16 cellular contexts compared by ENCODE assay signal in genomic region chr17:39915559-39915958, GRCh38. TPM values are rescaled to one million over a fixed set of nuclear protein-coding genes. Genes with fewer than 3 reads are reported as not detected.
DNase-seq lines count a peak whose midpoint lies in the region; ATAC-seq, FAIRE-seq and TF ChIP-seq lines count a peak whose summit lies in the region.
"Had no signal": no experiment of that assay in that cellular context is flagged by ENCODE, and none has a peak within 500 bp of the region (broad histone marks: within the 10 kb centered on the region; RNA-seq: fewer than 3 reads in every experiment).

No MANE protein-coding gene starts in this region.

- H4K20me1 ChIP-seq in hepatocyte (ENCODE audit: insufficient read depth, poor library complexity, severe bottlenecking), result no peaks in the 10 kb centered on the region
- H4K20me1 ChIP-seq: BLaER1 treated with 17β-estradiol and CSF1 and Interleukin-3, amounts not matched to agents 10 nM and 100 nM had no signal

- H3K4me1 Mint-ChIP-seq in activated CD8-positive, alpha-beta T cell treated with anti-CD3 and anti-CD28 coated beads for 36 hours (ENCODE audit: low read depth), result peaks cover 41% of the 10 kb centered on the region
- peaks cover 42% of the 10 kb centered on the region for H3K4me1 Mint-ChIP-seq in activated CD8-positive, alpha-beta T cell treated with anti-CD3 and anti-CD28 coated beads, Interleukin-2, amount 10 ng/mL, durations not matched to agents 7 days and 5 days (ENCODE audit: low read depth)
- H3K4me1 Mint-ChIP-seq in glutamatergic neuron (ENCODE audit: low read depth, unreplicated experiment), result peaks cover 10% of the 10 kb centered on the region
- H3K4me1 Mint-ChIP-seq: GM23338 had no signal

- peak; percentile 43 for ATAC-seq in activated CD8-positive, alpha-beta T cell treated with anti-CD3 and anti-CD28 coated beads for 36 hours
- ATAC-seq in activated CD8-positive, alpha-beta T cell treated with anti-CD3 and anti-CD28 coated beads, Interleukin-2, amount 10 ng/mL, durations not matched to agents 7 days and 5 days, result no peak
- no peak for ATAC-seq in HG02678 (IDR thresholded peaks at IDR 0.05; ENCODE audit: unreplicated experiment)
- ATAC-seq: GM23338 had no signal

- H3K36me3 ChIP-seq in SK-N-MC (ENCODE audit: insufficient read depth, low read length) (no peaks in the 10 kb centered on the region; the same call in 1 of the 2 replicates), hepatocyte (replicated peaks; ENCODE audit: insufficient read depth, low read depth) (no peaks in the 10 kb centered on the region), subcutaneous abdominal adipose tissue (ENCODE audit: control insufficient read depth in 5 of 5, insufficient read depth in 5 of 5, low read length in 5 of 5) (peaks cover 5 to 33% (median 22%) of the 10 kb centered on the region in 5 donors)

- H3K27me3 Mint-ChIP-seq in activated CD8-positive, alpha-beta T cell treated with anti-CD3 and anti-CD28 coated beads for 36 hours, result no peaks in the 10 kb centered on the region
- no peaks in the 10 kb centered on the region for H3K27me3 Mint-ChIP-seq in activated CD8-positive, alpha-beta T cell treated with anti-CD3 and anti-CD28 coated beads, Interleukin-2, amount 10 ng/mL, durations not matched to agents 7 days and 5 days (ENCODE audit: low read depth)
- peaks cover 4% of the 10 kb centered on the region for H3K27me3 Mint-ChIP-seq in glutamatergic neuron (ENCODE audit: unreplicated experiment)

- no peaks in the 10 kb centered on the region for H3K9me2 ChIP-seq in hepatocyte (replicated peaks; ENCODE audit: insufficient read depth)

- H3K4me1 ChIP-seq in hepatocyte (ENCODE audit: insufficient read depth), result no peaks in the 10 kb centered on the region
- peaks cover 2 to 33% (median 16%) of the 10 kb centered on the region in 5 donors for H3K4me1 ChIP-seq in subcutaneous abdominal adipose tissue (ENCODE audit: control insufficient read depth in 5 of 5, insufficient read depth in 5 of 5, low read length in 5 of 5)

- DNase-seq in activated CD8-positive, alpha-beta T cell treated with anti-CD3 and anti-CD28 coated beads for 36 hours, result no peak
- DNase-seq in activated CD8-positive, alpha-beta T cell treated with anti-CD3 and anti-CD28 coated beads, Interleukin-2, amount 10 ng/mL, durations not matched to agents 7 days and 5 days, result no peak
- DNase-seq in SK-N-MC (ENCODE audit: low read depth, low spot score), result no peak
- no peak for DNase-seq in hepatocyte (ENCODE audit: low spot score)
- no peak for DNase-seq in H54 (ENCODE audit: insufficient read length, low spot score)
- DNase-seq in glutamatergic neuron, result no peak
- DNase-seq: 8988T, DMS153, MG63, NCI-H1105 treated with DMSO at 0.1 percent for 48 hours, NCI-H446, PC-9 had no signal

- peaks cover 61% of the 10 kb centered on the region for H3K36me3 Mint-ChIP-seq in activated CD8-positive, alpha-beta T cell treated with anti-CD3 and anti-CD28 coated beads for 36 hours (ENCODE audit: low read depth)
- H3K36me3 Mint-ChIP-seq in activated CD8-positive, alpha-beta T cell treated with anti-CD3 and anti-CD28 coated beads, Interleukin-2, amount 10 ng/mL, durations not matched to agents 7 days and 5 days (ENCODE audit: low read depth), result peaks cover 77% of the 10 kb centered on the region
- peaks cover 11% of the 10 kb centered on the region for H3K36me3 Mint-ChIP-seq in glutamatergic neuron (ENCODE audit: unreplicated experiment)

- no peak overlapping the region for H3K4me3 Mint-ChIP-seq in activated CD8-positive, alpha-beta T cell treated with anti-CD3 and anti-CD28 coated beads for 36 hours
- no peak overlapping the region for H3K4me3 Mint-ChIP-seq in activated CD8-positive, alpha-beta T cell treated with anti-CD3 and anti-CD28 coated beads, Interleukin-2, amount 10 ng/mL, durations not matched to agents 7 days and 5 days
- H3K4me3 Mint-ChIP-seq in glutamatergic neuron (ENCODE audit: unreplicated experiment), result no peak overlapping the region
- H3K4me3 Mint-ChIP-seq: GM23338 had no signal

- no peaks in the 10 kb centered on the region for H3K9me3 Mint-ChIP-seq in activated CD8-positive, alpha-beta T cell treated with anti-CD3 and anti-CD28 coated beads for 36 hours
- H3K9me3 Mint-ChIP-seq in activated CD8-positive, alpha-beta T cell treated with anti-CD3 and anti-CD28 coated beads, Interleukin-2, amount 10 ng/mL, durations not matched to agents 7 days and 5 days (ENCODE audit: insufficient read depth), result no peaks in the 10 kb centered on the region
- no peaks in the 10 kb centered on the region for H3K9me3 Mint-ChIP-seq in glutamatergic neuron (ENCODE audit: unreplicated experiment)
- H3K9me3 Mint-ChIP-seq: GM23338 had no signal

- no peaks in the 10 kb centered on the region for H3K79me2 ChIP-seq in hepatocyte

- H3K4me3 ChIP-seq in SK-N-MC, result no peak overlapping the region
- H3K4me3 ChIP-seq in hepatocyte, result no peak overlapping the region
- no peak overlapping the region for H3K4me3 ChIP-seq in subcutaneous abdominal adipose tissue (ENCODE audit: low read depth in 1 of 5, low read length in 5 of 5)
- H3K4me3 ChIP-seq: BLaER1 treated with 17β-estradiol and CSF1 and Interleukin-3, amounts not matched to agents 10 nM and 100 nM; GM23338; MG63; PC-9 had no signal

- no peak for FAIRE-seq in H54 (lab: Jason Lieb, UNC)

- H3K27me3 ChIP-seq in hepatocyte (no peaks in the 10 kb centered on the region), subcutaneous abdominal adipose tissue (ENCODE audit: control insufficient read depth in 5 of 5, insufficient read depth in 4 of 5, low read length in 5 of 5) (no peaks in the 10 kb centered on the region)
- H3K27me3 ChIP-seq: BLaER1 treated with 17β-estradiol and CSF1 and Interleukin-3, amounts not matched to agents 10 nM and 100 nM; MG63 had no signal

- TF ChIP-seq CTCF in activated CD8-positive, alpha-beta T cell treated with anti-CD3 and anti-CD28 coated beads for 36 hours (IDR thresholded peaks at IDR 0.05), result no peak
- TF ChIP-seq CTCF in hepatocyte (IDR thresholded peaks at IDR 0.05; ENCODE audit: poor library complexity) (no peak), glutamatergic neuron (IDR thresholded peaks at IDR 0.05; ENCODE audit: partially characterized antibody, unreplicated experiment) (no peak)

- POLR2A ChIA-PET in activated CD8-positive, alpha-beta T cell treated with anti-CD3 and anti-CD28 coated beads for 36 hours (lab: Charles Lee), result interaction anchor here (1.0 to 1.1 kb wide), 2 partner anchors 10 to 14 kb away, joined by 3 read pairs; no protein-coding TSS in a partner anchor
- POLR2A ChIA-PET in activated CD8-positive, alpha-beta T cell treated with anti-CD3 and anti-CD28 coated beads, Interleukin-2, amount 10 ng/mL, durations not matched to agents 7 days and 5 days (lab: Charles Lee), result interaction anchor here (1.1 to 1.5 kb wide), 2 partner anchors 10 to 65 kb away, joined by 3 to 6 read pairs; partner anchors contain the start of gene PSMD3

- no peak for TF ChIP-seq POLR2A in H54 (IDR thresholded peaks at IDR 0.05; ENCODE audit: low read depth, low read length)

- WGBS in hepatocyte (ENCODE audit: low lambda C conversion rate, missing lambda C conversion rate), result 71% methylated on average over 4 of the region's 4 CpGs

- H3K27ac ChIP-seq in SK-N-MC (peak overlapping the region; percentile 36; the same call in 1 of the 2 replicates), hepatocyte (peak overlapping the region; percentile 57), subcutaneous abdominal adipose tissue (ENCODE audit: low read depth, low read length) (peak overlapping the region; percentile 55)
- H3K27ac ChIP-seq: BLaER1 treated with 17β-estradiol and CSF1 and Interleukin-3, amounts not matched to agents 10 nM and 100 nM; PC-9 had no signal

- H3K9me3 ChIP-seq in SK-N-MC (ENCODE audit: low read depth, low read length), result no peaks in the 10 kb centered on the region
- H3K9me3 ChIP-seq in hepatocyte (ENCODE audit: low read depth), result no peaks in the 10 kb centered on the region
- no peaks in the 10 kb centered on the region for H3K9me3 ChIP-seq in subcutaneous abdominal adipose tissue (ENCODE audit: control insufficient read depth in 5 of 5, low read length in 5 of 5)
- H3K9me3 ChIP-seq: BLaER1 treated with 17β-estradiol and CSF1 and Interleukin-3, amounts not matched to agents 10 nM and 100 nM; MG63 had no signal

- H3K9ac ChIP-seq in SK-N-MC (ENCODE audit: insufficient read length) (no peak overlapping the region), subcutaneous abdominal adipose tissue (ENCODE audit: low read length in 5 of 5) (peak overlapping the region in 1 of 5 donors; percentile 51)
- H3K9ac ChIP-seq: BLaER1 treated with 17β-estradiol and CSF1 and Interleukin-3, amounts not matched to agents 10 nM and 100 nM had no signal

- no peak overlapping the region for H2AFZ ChIP-seq in hepatocyte
- H2AFZ ChIP-seq: GM23338, PC-9 had no signal

- intact Hi-C loops in activated CD8-positive, alpha-beta T cell treated with anti-CD3 and anti-CD28 coated beads for 36 hours (cut with micrococcal nuclease), result no loop called here

- H3K4me2 ChIP-seq in hepatocyte, result no peak overlapping the region
- H3K4me2 ChIP-seq: BLaER1 treated with 17β-estradiol and CSF1 and Interleukin-3, amounts not matched to agents 10 nM and 100 nM; GM23338; PC-9 had no signal

- CTCF ChIA-PET in activated CD8-positive, alpha-beta T cell treated with anti-CD3 and anti-CD28 coated beads for 36 hours (lab: Charles Lee), result interaction anchor here (0.7 to 1.4 kb wide), 5 partner anchors 9 to 292 kb away, joined by 3 to 4 read pairs (median 3); no protein-coding TSS in a partner anchor
- CTCF ChIA-PET in activated CD8-positive, alpha-beta T cell treated with anti-CD3 and anti-CD28 coated beads, Interleukin-2, amount 10 ng/mL, durations not matched to agents 7 days and 5 days (lab: Charles Lee), result interaction anchor here (0.7 to 1.8 kb wide), 2 partner anchors 292 to 294 kb away, joined by 3 to 4 read pairs; no protein-coding TSS in a partner anchor

- peak overlapping the region; percentile 50 for H3K27ac Mint-ChIP-seq in activated CD8-positive, alpha-beta T cell treated with anti-CD3 and anti-CD28 coated beads for 36 hours
- H3K27ac Mint-ChIP-seq in activated CD8-positive, alpha-beta T cell treated with anti-CD3 and anti-CD28 coated beads, Interleukin-2, amount 10 ng/mL, durations not matched to agents 7 days and 5 days, result no peak overlapping the region
- H3K27ac Mint-ChIP-seq in glutamatergic neuron (ENCODE audit: unreplicated experiment), result no peak overlapping the region
- H3K27ac Mint-ChIP-seq: GM23338 had no signal

RNA-seq across cellular contexts. Expression of gene GSDMB, which starts 2.9 kb away (rescaled TPM):
- total RNA-seq in activated CD8-positive, alpha-beta T cell treated with anti-CD3 and anti-CD28 coated beads for 36 hours, result 10 to 100 TPM; 26.9 to 32.5 TPM
- 10 to 100 TPM; 48.6 to 56.7 TPM for total RNA-seq in activated CD8-positive, alpha-beta T cell treated with anti-CD3 and anti-CD28 coated beads, Interleukin-2, amount 10 ng/mL, durations not matched to agents 7 days and 5 days
- total RNA-seq in hepatocyte (7.9 and 10.3 TPM in 2 replicates), glutamatergic neuron (ENCODE audit: unreplicated experiment) (28.5 TPM)
- polyA plus RNA-seq in hepatocyte, result 6.4 and 6.9 TPM in 2 replicates

RNA-seq across cellular contexts. Expression of gene ORMDL3, which starts 11.8 kb away (rescaled TPM):
- 10 to 100 TPM; 78.8 to 80.5 TPM for total RNA-seq in activated CD8-positive, alpha-beta T cell treated with anti-CD3 and anti-CD28 coated beads for 36 hours
- total RNA-seq in activated CD8-positive, alpha-beta T cell treated with anti-CD3 and anti-CD28 coated beads, Interleukin-2, amount 10 ng/mL, durations not matched to agents 7 days and 5 days, result 100 to 1,000 TPM; 151 to 168 TPM
- total RNA-seq in hepatocyte, result 52.8 and 73.3 TPM in 2 replicates
- polyA plus RNA-seq in hepatocyte, result 33.3 and 56.4 TPM in 2 replicates
- 70.9 TPM for total RNA-seq in glutamatergic neuron (ENCODE audit: unreplicated experiment)

RNA-seq across cellular contexts. Expression of gene LRRC3C, which starts 12.0 kb away (rescaled TPM):
- total RNA-seq in activated CD8-positive, alpha-beta T cell treated with anti-CD3 and anti-CD28 coated beads for 36 hours, result not detected
- total RNA-seq in activated CD8-positive, alpha-beta T cell treated with anti-CD3 and anti-CD28 coated beads, Interleukin-2, amount 10 ng/mL, durations not matched to agents 7 days and 5 days, result not detected
- 0.57 TPM in 1 of 2 replicates, not detected in the other for total RNA-seq in hepatocyte
- not detected in 2 replicates for polyA plus RNA-seq in hepatocyte
- total RNA-seq in glutamatergic neuron (ENCODE audit: unreplicated experiment), result not detected
- total RNA-seq: PC-9 had no signal
- polyA plus RNA-seq: GM23338 had no signal

RNA-seq across cellular contexts. Expression of gene GSDMA, which starts 47.2 kb away (rescaled TPM):
- total RNA-seq in activated CD8-positive, alpha-beta T cell treated with anti-CD3 and anti-CD28 coated beads for 36 hours, result 1 to 10 TPM; 1.3 to 1.6 TPM
- total RNA-seq in activated CD8-positive, alpha-beta T cell treated with anti-CD3 and anti-CD28 coated beads, Interleukin-2, amount 10 ng/mL, durations not matched to agents 7 days and 5 days, result 1 to 10 TPM; 3.3 to 4.5 TPM
- total RNA-seq in hepatocyte (0.08 TPM in 1 of 2 replicates, not detected in the other), glutamatergic neuron (ENCODE audit: unreplicated experiment) (not detected)
- 0.08 and 0.21 TPM in 2 replicates for polyA plus RNA-seq in hepatocyte
- total RNA-seq: GM23338 had no signal
- polyA plus RNA-seq: GM23338 had no signal

RNA-seq across cellular contexts. Expression of gene ZPBP2, which starts 47.6 kb away (rescaled TPM):
- total RNA-seq in activated CD8-positive, alpha-beta T cell treated with anti-CD3 and anti-CD28 coated beads for 36 hours, result not detected
- total RNA-seq in activated CD8-positive, alpha-beta T cell treated with anti-CD3 and anti-CD28 coated beads, Interleukin-2, amount 10 ng/mL, durations not matched to agents 7 days and 5 days, result not detected
- total RNA-seq in hepatocyte (not detected in 2 replicates), glutamatergic neuron (ENCODE audit: unreplicated experiment) (not detected)
- not detected in 2 replicates for polyA plus RNA-seq in hepatocyte
- total RNA-seq: GM23338, PC-9 had no signal
- polyA plus RNA-seq: GM23338 had no signal
